ENCODE assay signal across 14 cellular contexts in the genomic region with DNA sequence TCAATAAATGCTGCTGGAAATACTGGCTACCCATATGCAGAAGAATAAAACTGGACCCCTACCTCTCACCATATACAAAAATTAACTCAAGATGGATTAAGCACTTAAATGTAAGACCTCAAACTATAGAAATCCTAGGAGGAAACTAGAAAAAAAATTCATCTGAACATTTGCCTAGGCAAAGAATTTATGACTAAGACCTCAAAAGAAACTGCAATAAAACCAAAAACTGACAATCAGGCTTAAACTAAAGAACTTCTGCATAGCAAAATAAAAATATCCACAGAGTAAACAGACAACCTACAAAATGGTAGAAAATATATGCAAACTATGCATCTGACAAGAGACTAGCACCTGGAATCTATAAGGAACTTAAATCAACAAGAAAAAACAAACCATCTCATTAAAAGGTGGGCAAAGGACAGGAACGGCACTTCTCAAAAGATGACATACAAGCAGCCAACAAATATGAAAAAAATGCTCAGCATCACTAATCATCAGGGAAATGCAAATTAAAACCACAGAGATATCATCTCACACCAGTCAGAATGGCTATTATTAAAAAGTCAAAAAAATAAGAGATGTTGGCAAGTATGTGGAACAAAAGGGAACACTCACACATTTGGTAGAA.
"Had no signal": no experiment of that assay in that cellular context is flagged by ENCODE, and none has a peak within 500 bp of the region (broad histone marks: within the 10 kb centered on the region; RNA-seq: fewer than 3 reads in every experiment).

No MANE protein-coding gene starts in this region.

- H3K9me3 ChIP-seq: gastroesophageal sphincter, left lung, tibial artery had no signal

- H3K27me3 ChIP-seq: gastroesophageal sphincter, left lung, tibial artery had no signal

- H3K4me3 Mint-ChIP-seq: activated CD8-positive, alpha-beta T cell treated with anti-CD3 and anti-CD28 coated beads for 36 hours had no signal

- H3K4me1 ChIP-seq: left lung, parathyroid adenoma had no signal

- H3K36me3 ChIP-seq: gastroesophageal sphincter, left lung, tibial artery had no signal

- H2AFZ ChIP-seq: parathyroid adenoma had no signal

- H3K27ac Mint-ChIP-seq: activated CD8-positive, alpha-beta T cell treated with anti-CD3 and anti-CD28 coated beads for 36 hours had no signal

- FAIRE-seq: keratinocyte had no signal

- ATAC-seq: activated CD8-positive, alpha-beta T cell treated with anti-CD3 and anti-CD28 coated beads for 36 hours; gastroesophageal sphincter; left lung had no signal

- DNase-seq: activated CD8-positive, alpha-beta memory T cell treated with anti-CD3 and anti-CD28 coated beads, Interleukin-2, amount 50 U/mL, for 4 hours; activated CD8-positive, alpha-beta T cell treated with anti-CD3 and anti-CD28 coated beads for 36 hours; caudate nucleus; effector CD8-positive, alpha-beta T cell; left lung; mesenchymal stem cell; retina; T-helper 9 cell; tibial artery had no signal

- H3K9ac ChIP-seq: parathyroid adenoma had no signal

- H3K4me3 ChIP-seq: coronary artery, gastroesophageal sphincter, left lung, skin epidermis, tibial artery had no signal

- H3K27ac ChIP-seq: coronary artery, gastroesophageal sphincter, left lung, parathyroid adenoma, skin epidermis, tibial artery had no signal

- H3K9me3 Mint-ChIP-seq: activated CD8-positive, alpha-beta T cell treated with anti-CD3 and anti-CD28 coated beads for 36 hours had no signal

- H3K27me3 Mint-ChIP-seq: activated CD8-positive, alpha-beta T cell treated with anti-CD3 and anti-CD28 coated beads for 36 hours had no signal
